1 cellular context compared by ENCODE assay signal in the genomic region with DNA sequence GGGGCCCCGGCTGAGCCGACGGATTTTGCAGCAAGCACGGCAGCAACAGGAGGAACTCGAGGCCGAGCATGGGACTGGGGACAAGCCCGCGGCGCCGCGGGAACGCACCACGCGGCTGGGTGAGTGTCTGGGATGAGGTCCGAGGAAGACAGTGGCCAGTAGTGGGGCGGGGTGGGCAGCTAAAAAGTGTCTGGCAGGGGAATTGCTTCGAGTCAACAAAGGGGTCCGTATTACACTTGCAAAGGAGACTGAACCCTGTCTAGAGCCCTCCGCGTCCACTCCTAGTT.
TF ChIP-seq lines count a peak whose summit lies in the region.

No MANE protein-coding gene starts in this region.

TF ChIP-seq in HCT116, 20 proteins besides CTCF, POLR2A, EP300 and RAD21:
- TF ChIP-seq FOSL1 (IDR thresholded peaks at IDR 0.05; ENCODE audit: low read depth) = no peak
- peak; percentile 55; the same call in 1 of the 2 replicates for TF ChIP-seq ZFX (IDR thresholded peaks at IDR 0.05)
